Comparison of ENCODE assay signal across 8 cellular contexts in genomic region chr9:34457266-34458012, GRCh38. TPM values are rescaled to one million over a fixed set of nuclear protein-coding genes. Genes with fewer than 3 reads are reported as not detected.
DNase-seq lines count a peak whose midpoint lies in the region; ATAC-seq, FAIRE-seq and TF ChIP-seq lines count a peak whose summit lies in the region.

No MANE protein-coding gene starts in this region.

- no peak for FAIRE-seq in GM12891 (lab: Jason Lieb, UNC)

- no peak for ATAC-seq in activated naive CD8-positive, alpha-beta T cell treated with anti-CD3 and anti-CD28 coated beads, Interleukin-2, amount 50 U/mL, for 24 hours
- no peak for ATAC-seq in GM19328 (IDR thresholded peaks at IDR 0.05; ENCODE audit: unreplicated experiment)

- no peak for TF ChIP-seq POLR2A in GM12891 (IDR thresholded peaks at IDR 0.05; ENCODE audit: low read depth, low read length)

- no peaks in the 10 kb centered on the region for H3K9me3 Mint-ChIP-seq in activated naive CD8-positive, alpha-beta T cell treated with anti-CD3 and anti-CD28 coated beads, Interleukin-2, amount 50 U/mL, for 24 hours
- no peaks in the 10 kb centered on the region for H3K9me3 Mint-ChIP-seq in neural crest cell

- TF ChIP-seq CTCF in neural crest cell (conservative IDR thresholded peaks at IDR 0.05) = no peak

- H3K4me1 Mint-ChIP-seq in activated naive CD8-positive, alpha-beta T cell treated with anti-CD3 and anti-CD28 coated beads, Interleukin-2, amount 50 U/mL, for 24 hours = peaks cover 60% of the 10 kb centered on the region
- H3K4me1 Mint-ChIP-seq in neural crest cell = peaks cover 38% of the 10 kb centered on the region

- DNase-seq in NCI-H2107 treated with DMSO at 0.1 percent for 48 hours (lab: John Stamatoyannopoulos, UW; ENCODE audit: unreplicated experiment) (peak; percentile 54), NCI-H2107 (lab: John Stamatoyannopoulos, UW) (no peak), NCI-H446 (lab: John Stamatoyannopoulos, UW) (peak; percentile 62 to 80), glomerular visceral epithelial cell (ENCODE audit: extremely low spot score) (peak; percentile 78), neural crest cell (ENCODE audit: low read depth, low spot score) (peak; percentile 37), GM12891 (ENCODE audit: insufficient read length, low spot score) (no peak)
- peak; percentile 32 for DNase-seq in activated naive CD8-positive, alpha-beta T cell treated with anti-CD3 and anti-CD28 coated beads, Interleukin-2, amount 50 U/mL, for 24 hours

- H3K27ac Mint-ChIP-seq in activated naive CD8-positive, alpha-beta T cell treated with anti-CD3 and anti-CD28 coated beads, Interleukin-2, amount 50 U/mL, for 24 hours = peak overlapping the region; percentile 61
- H3K27ac Mint-ChIP-seq in neural crest cell (ENCODE audit: unreplicated experiment) = peak overlapping the region; percentile 79

- peak overlapping the region; percentile 86 for H3K4me3 Mint-ChIP-seq in activated naive CD8-positive, alpha-beta T cell treated with anti-CD3 and anti-CD28 coated beads, Interleukin-2, amount 50 U/mL, for 24 hours
- peak overlapping the region; percentile 95 for H3K4me3 Mint-ChIP-seq in neural crest cell

- no peaks in the 10 kb centered on the region for H3K36me3 Mint-ChIP-seq in activated naive CD8-positive, alpha-beta T cell treated with anti-CD3 and anti-CD28 coated beads, Interleukin-2, amount 50 U/mL, for 24 hours (ENCODE audit: low read depth)
- H3K36me3 Mint-ChIP-seq in neural crest cell (ENCODE audit: low read depth) = no peaks in the 10 kb centered on the region

- peaks cover 20% of the 10 kb centered on the region for H3K27me3 Mint-ChIP-seq in activated naive CD8-positive, alpha-beta T cell treated with anti-CD3 and anti-CD28 coated beads, Interleukin-2, amount 50 U/mL, for 24 hours
- H3K27me3 Mint-ChIP-seq in neural crest cell (ENCODE audit: low read depth) = peaks cover 3% of the 10 kb centered on the region

TF ChIP-seq in GM12891, 5 proteins besides CTCF, POLR2A, EP300 and RAD21:
- no peak for TF ChIP-seq POLR2AphosphoS5 (IDR thresholded peaks at IDR 0.05; ENCODE audit: low read depth, low read length)
- TF ChIP-seq TAF1 (IDR thresholded peaks at IDR 0.05; ENCODE audit: low read depth, low read length) = no peak
- TF ChIP-seq PAX5 (IDR thresholded peaks at IDR 0.05; ENCODE audit: insufficient read depth, low read length, severe bottlenecking) = no peak
- TF ChIP-seq SPI1 (IDR thresholded peaks at IDR 0.05; ENCODE audit: low read depth, low read length) = no peak
- TF ChIP-seq POU2F2 (IDR thresholded peaks at IDR 0.05; ENCODE audit: low read depth, low read length) = no peak

RNA-seq across cellular contexts. Expression of gene FAM219A, which starts 0.9 kb away (rescaled TPM):
- 20.6 and 20.9 TPM in 2 replicates for total RNA-seq in neural crest cell
- 0.68 TPM for polyA plus RNA-seq in GM12891 (2012; ENCODE audit: low read depth, missing spikeins)

RNA-seq across cellular contexts. Expression of gene DNAI1, which starts 1.2 kb away (rescaled TPM):
- 1.5 and 1.9 TPM in 2 replicates for total RNA-seq in neural crest cell
- not detected for polyA plus RNA-seq in GM12891 (2012; ENCODE audit: low read depth, missing spikeins)

Comparison
In these comparisons a context has a peak if more than half of its experiments do, and no peak if none do; other contexts are left out.
1. DNase-seq: peak in NCI-H2107 treated with DMSO at 0.1 percent for 48 hours (single experiment), NCI-H446 (2 of 2), activated naive CD8-positive, alpha-beta T cell treated with anti-CD3 and anti-CD28 coated beads, Interleukin-2, amount 50 U/mL, for 24 hours (single experiment), glomerular visceral epithelial cell (single experiment) and neural crest cell (single experiment); none in NCI-H2107 (single experiment) and GM12891 (single experiment).